Comparison of ENCODE assay signal across 1 cellular context in the genomic region with DNA sequence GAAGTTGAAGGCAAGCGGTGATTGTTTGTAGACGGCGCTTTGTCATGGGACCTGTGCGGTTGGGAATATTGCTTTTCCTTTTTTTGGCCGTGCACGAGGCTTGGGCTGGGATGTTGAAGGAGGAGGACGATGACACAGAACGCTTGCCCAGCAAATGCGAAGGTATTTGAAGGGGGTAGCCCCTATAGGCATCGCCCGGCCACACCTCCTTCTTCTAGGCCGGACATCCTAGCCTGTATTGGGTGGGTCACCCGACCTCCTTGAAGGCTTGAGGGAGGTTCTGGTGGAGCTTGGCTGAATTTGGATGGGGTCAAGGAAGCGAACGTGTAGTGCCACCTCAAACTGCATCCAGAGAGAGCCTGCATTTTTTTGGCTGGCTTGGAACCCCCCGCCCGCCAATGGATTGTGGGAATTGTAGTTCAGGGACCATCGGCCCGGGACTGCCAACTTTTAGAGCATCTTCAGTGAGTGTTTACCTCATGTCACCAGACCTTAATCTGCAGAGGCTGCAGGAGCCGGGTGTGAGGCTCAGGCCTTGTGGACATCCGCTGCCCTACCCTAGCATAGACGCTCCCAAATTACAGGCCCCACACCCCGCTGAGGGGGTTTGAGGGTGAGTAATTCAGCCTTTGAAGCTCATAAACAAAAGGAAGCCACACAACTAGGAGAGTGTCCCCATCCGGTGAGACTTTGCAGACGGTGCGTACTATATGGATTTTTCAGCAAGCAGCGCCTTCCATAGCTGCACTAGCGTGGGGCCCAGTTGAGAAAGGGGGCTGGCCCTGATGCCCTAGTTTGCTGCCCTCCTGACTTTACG.
TF ChIP-seq lines count a peak whose summit lies in the region.

No MANE protein-coding gene starts in this region.

TF ChIP-seq in GM12878, 131 proteins besides CTCF, POLR2A, EP300 and RAD21 (continued from another document):
- TF ChIP-seq, protein P1, sequence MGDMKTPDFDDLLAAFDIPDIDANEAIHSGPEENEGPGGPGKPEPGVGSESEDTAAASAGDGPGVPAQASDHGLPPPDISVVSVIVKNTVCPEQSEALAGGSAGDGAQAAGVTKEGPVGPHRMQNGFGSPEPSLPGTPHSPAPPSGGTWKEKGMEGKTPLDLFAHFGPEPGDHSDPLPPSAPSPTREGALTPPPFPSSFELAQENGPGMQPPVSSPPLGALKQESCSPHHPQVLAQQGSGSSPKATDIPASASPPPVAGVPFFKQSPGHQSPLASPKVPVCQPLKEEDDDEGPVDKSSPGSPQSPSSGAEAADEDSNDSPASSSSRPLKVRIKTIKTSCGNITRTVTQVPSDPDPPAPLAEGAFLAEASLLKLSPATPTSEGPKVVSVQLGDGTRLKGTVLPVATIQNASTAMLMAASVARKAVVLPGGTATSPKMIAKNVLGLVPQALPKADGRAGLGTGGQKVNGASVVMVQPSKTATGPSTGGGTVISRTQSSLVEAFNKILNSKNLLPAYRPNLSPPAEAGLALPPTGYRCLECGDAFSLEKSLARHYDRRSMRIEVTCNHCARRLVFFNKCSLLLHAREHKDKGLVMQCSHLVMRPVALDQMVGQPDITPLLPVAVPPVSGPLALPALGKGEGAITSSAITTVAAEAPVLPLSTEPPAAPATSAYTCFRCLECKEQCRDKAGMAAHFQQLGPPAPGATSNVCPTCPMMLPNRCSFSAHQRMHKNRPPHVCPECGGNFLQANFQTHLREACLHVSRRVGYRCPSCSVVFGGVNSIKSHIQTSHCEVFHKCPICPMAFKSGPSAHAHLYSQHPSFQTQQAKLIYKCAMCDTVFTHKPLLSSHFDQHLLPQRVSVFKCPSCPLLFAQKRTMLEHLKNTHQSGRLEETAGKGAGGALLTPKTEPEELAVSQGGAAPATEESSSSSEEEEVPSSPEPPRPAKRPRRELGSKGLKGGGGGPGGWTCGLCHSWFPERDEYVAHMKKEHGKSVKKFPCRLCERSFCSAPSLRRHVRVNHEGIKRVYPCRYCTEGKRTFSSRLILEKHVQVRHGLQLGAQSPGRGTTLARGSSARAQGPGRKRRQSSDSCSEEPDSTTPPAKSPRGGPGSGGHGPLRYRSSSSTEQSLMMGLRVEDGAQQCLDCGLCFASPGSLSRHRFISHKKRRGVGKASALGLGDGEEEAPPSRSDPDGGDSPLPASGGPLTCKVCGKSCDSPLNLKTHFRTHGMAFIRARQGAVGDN (IDR thresholded peaks at IDR 0.05) = no peak
- TF ChIP-seq ZNF274 (IDR thresholded peaks at IDR 0.05; ENCODE audit: insufficient read depth, insufficient read length) (no peak), SP1 (IDR thresholded peaks at IDR 0.05; ENCODE audit: low read depth, low read length) (no peak), ZNF622 (IDR thresholded peaks at IDR 0.05) (no peak), RFX5 (IDR thresholded peaks at IDR 0.05; ENCODE audit: low read depth, low read length) (no peak), NR2C1 (IDR thresholded peaks at IDR 0.05) (no peak), DPF2 (IDR thresholded peaks at IDR 0.05) (no peak), NRF1 (conservative IDR thresholded peaks at IDR 0.05; ENCODE audit: low read depth, low read length) (no peak), ESRRA (IDR thresholded peaks at IDR 0.05; ENCODE audit: low read length) (no peak), BHLHE40 (IDR thresholded peaks at IDR 0.05; ENCODE audit: borderline replicate concordance in 1 of 2, low read depth in 2 of 2, low read length in 1 of 2) (peak in 1 of 2 experiments; percentile 54; a peak in 1 of 4 replicates), CREB1 (IDR thresholded peaks at IDR 0.05; ENCODE audit: low read depth) (0 out of 2 replicates have a peak, but pooled peaks have one; percentile 20), HCFC1 (IDR thresholded peaks at IDR 0.05; ENCODE audit: low read length) (peak; percentile 75), EGR1 (IDR thresholded peaks at IDR 0.05; ENCODE audit: borderline replicate concordance in 1 of 2, low read depth in 2 of 2, low read length in 2 of 2) (no peak), HDAC6 (IDR thresholded peaks at IDR 0.05; ENCODE audit: unreplicated experiment) (no peak), MYC (IDR thresholded peaks at IDR 0.05; ENCODE audit: insufficient read depth, insufficient read length, insufficient replicate concordance, low read length, severe bottlenecking) (no peak), RELA (IDR thresholded peaks at IDR 0.05; ENCODE audit: borderline replicate concordance, partially characterized antibody) (no peak), ZNF217 (IDR thresholded peaks at IDR 0.05) (no peak), CBX3 (IDR thresholded peaks at IDR 0.05; ENCODE audit: borderline replicate concordance, low read depth) (no peak)
- TF ChIP-seq, protein P2, sequence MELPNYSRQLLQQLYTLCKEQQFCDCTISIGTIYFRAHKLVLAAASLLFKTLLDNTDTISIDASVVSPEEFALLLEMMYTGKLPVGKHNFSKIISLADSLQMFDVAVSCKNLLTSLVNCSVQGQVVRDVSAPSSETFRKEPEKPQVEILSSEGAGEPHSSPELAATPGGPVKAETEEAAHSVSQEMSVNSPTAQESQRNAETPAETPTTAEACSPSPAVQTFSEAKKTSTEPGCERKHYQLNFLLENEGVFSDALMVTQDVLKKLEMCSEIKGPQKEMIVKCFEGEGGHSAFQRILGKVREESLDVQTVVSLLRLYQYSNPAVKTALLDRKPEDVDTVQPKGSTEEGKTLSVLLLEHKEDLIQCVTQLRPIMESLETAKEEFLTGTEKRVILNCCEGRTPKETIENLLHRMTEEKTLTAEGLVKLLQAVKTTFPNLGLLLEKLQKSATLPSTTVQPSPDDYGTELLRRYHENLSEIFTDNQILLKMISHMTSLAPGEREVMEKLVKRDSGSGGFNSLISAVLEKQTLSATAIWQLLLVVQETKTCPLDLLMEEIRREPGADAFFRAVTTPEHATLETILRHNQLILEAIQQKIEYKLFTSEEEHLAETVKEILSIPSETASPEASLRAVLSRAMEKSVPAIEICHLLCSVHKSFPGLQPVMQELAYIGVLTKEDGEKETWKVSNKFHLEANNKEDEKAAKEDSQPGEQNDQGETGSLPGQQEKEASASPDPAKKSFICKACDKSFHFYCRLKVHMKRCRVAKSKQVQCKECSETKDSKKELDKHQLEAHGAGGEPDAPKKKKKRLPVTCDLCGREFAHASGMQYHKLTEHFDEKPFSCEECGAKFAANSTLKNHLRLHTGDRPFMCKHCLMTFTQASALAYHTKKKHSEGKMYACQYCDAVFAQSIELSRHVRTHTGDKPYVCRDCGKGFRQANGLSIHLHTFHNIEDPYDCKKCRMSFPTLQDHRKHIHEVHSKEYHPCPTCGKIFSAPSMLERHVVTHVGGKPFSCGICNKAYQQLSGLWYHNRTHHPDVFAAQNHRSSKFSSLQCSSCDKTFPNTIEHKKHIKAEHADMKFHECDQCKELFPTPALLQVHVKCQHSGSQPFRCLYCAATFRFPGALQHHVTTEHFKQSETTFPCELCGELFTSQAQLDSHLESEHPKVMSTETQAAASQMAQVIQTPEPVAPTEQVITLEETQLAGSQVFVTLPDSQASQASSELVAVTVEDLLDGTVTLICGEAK (IDR thresholded peaks at IDR 0.05; ENCODE audit: borderline replicate concordance) = no peak
- TF ChIP-seq, protein P3, sequence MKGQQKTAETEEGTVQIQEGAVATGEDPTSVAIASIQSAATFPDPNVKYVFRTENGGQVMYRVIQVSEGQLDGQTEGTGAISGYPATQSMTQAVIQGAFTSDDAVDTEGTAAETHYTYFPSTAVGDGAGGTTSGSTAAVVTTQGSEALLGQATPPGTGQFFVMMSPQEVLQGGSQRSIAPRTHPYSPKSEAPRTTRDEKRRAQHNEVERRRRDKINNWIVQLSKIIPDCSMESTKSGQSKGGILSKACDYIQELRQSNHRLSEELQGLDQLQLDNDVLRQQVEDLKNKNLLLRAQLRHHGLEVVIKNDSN (IDR thresholded peaks at IDR 0.05; ENCODE audit: borderline replicate concordance, extremely low read length, insufficient read depth, low read depth, low read length) = no peak
